Comparison of ENCODE assay signal across 1 cellular context in the genomic region with DNA sequence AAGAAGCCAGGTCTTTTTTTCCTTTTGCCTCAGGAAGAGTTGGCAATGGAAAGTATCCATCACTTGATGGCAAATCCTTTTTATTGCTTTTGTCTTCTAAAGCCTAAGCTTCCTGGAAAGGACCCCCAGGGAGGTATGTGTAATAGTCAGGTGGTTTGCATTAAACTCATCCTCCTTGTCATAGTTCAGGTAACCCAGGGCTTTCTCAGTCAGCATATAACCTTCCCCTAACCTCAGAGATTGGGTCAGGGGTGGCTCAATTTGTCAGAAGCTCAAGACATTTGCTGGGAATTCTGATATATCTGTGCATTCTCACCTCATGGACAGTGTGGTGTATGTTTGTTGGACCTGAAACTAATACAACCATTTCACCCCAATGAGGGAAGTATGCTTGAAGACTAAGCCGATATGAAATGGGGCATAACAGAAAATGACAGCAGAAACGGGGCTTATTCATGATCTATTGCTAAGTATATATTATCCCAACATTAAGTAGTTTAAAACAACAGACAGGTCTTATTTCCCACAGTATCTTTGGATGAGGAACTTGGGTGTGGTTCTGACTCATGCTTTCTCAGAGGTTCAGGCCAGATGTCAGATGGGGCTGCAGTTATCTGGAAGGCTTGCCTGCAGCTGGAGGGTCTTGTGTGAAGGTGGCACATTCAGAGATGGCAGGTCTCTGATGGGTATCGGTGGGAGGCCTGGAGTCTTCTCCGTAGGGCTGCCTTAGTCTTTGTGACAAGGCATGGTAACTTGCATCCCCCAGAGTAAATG.
A peak's percentile ranks its signal among the peaks of the same experiment; 100 is the strongest.
TF ChIP-seq lines count a peak whose summit lies in the region.

No MANE protein-coding gene starts in this region.

TF ChIP-seq in K562, 482 proteins besides CTCF, POLR2A, EP300 and RAD21 (continued from another document and continues in another):
- TF ChIP-seq, protein P1, sequence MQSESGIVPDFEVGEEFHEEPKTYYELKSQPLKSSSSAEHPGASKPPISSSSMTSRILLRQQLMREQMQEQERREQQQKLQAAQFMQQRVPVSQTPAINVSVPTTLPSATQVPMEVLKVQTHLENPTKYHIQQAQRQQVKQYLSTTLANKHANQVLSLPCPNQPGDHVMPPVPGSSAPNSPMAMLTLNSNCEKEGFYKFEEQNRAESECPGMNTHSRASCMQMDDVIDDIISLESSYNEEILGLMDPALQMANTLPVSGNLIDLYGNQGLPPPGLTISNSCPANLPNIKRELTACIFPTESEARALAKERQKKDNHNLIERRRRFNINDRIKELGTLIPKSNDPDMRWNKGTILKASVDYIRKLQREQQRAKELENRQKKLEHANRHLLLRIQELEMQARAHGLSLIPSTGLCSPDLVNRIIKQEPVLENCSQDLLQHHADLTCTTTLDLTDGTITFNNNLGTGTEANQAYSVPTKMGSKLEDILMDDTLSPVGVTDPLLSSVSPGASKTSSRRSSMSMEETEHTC (IDR thresholded peaks at IDR 0.05), result no peak
- TF ChIP-seq, protein P2, sequence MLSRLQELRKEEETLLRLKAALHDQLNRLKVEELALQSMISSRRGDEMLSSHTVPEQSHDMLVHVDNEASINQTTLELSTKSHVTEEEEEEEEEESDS (CRISPR knock-in tag; IDR thresholded peaks at IDR 0.05), result no peak
- no peak for TF ChIP-seq ZNF384 (IDR thresholded peaks at IDR 0.05; ENCODE audit: low read depth, low read length)
- TF ChIP-seq, protein P3, sequence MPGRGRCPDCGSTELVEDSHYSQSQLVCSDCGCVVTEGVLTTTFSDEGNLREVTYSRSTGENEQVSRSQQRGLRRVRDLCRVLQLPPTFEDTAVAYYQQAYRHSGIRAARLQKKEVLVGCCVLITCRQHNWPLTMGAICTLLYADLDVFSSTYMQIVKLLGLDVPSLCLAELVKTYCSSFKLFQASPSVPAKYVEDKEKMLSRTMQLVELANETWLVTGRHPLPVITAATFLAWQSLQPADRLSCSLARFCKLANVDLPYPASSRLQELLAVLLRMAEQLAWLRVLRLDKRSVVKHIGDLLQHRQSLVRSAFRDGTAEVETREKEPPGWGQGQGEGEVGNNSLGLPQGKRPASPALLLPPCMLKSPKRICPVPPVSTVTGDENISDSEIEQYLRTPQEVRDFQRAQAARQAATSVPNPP (IDR thresholded peaks at IDR 0.05; ENCODE audit: borderline replicate concordance, insufficient read depth, insufficient read length), result no peak
- TF ChIP-seq BHLHE40 (IDR thresholded peaks at IDR 0.05; ENCODE audit: low read length), result 0 out of 2 replicates have a peak, but pooled peaks have one; percentile 19
- no peak for TF ChIP-seq NR3C1 (CRISPR knock-in tag; IDR thresholded peaks at IDR 0.05)
- TF ChIP-seq CREB1 (IDR thresholded peaks at IDR 0.05), result no peak
- no peak for TF ChIP-seq CREB1 (CRISPR knock-in tag; IDR thresholded peaks at IDR 0.05)
- TF ChIP-seq STAT5B (CRISPR knock-in tag; IDR thresholded peaks at IDR 0.05), result no peak
- TF ChIP-seq TAL1 (IDR thresholded peaks at IDR 0.05), result peak; percentile 51; the same call in 1 of the 2 replicates
- no peak for TF ChIP-seq CHD1 (IDR thresholded peaks at IDR 0.05; ENCODE audit: low read length)
- no peak for TF ChIP-seq KHSRP (IDR thresholded peaks at IDR 0.05)
- TF ChIP-seq ZNF133 (CRISPR knock-in tag; IDR thresholded peaks at IDR 0.05), result no peak
- TF ChIP-seq SREBF1 (IDR thresholded peaks at IDR 0.05; ENCODE audit: borderline replicate concordance, low read depth, low read length), result no peak
- TF ChIP-seq, protein P4, sequence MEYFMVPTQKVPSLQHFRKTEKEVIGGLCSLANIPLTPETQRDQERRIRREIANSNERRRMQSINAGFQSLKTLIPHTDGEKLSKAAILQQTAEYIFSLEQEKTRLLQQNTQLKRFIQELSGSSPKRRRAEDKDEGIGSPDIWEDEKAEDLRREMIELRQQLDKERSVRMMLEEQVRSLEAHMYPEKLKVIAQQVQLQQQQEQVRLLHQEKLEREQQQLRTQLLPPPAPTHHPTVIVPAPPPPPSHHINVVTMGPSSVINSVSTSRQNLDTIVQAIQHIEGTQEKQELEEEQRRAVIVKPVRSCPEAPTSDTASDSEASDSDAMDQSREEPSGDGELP (CRISPR knock-in tag; IDR thresholded peaks at IDR 0.05; ENCODE audit: borderline replicate concordance), result no peak
- peak; percentile 60; the same call in 1 of the 2 replicates for TF ChIP-seq SMARCA4 (IDR thresholded peaks at IDR 0.05)
- TF ChIP-seq CBFA2T3 (IDR thresholded peaks at IDR 0.05), result peak; percentile 86
- TF ChIP-seq ARID1B (IDR thresholded peaks at IDR 0.05), result peak; percentile 77
- no peak for TF ChIP-seq SRSF3 (IDR thresholded peaks at IDR 0.05; ENCODE audit: insufficient read depth, low read length)
- no peak for TF ChIP-seq SLC30A9 (CRISPR knock-in tag; IDR thresholded peaks at IDR 0.05)
- TF ChIP-seq NFIC (IDR thresholded peaks at IDR 0.05), result 0 out of 2 replicates have a peak, but pooled peaks have one; percentile 10
- no peak for TF ChIP-seq RB1 (IDR thresholded peaks at IDR 0.05; ENCODE audit: low read depth)
- TF ChIP-seq HDAC3 (IDR thresholded peaks at IDR 0.05; ENCODE audit: borderline replicate concordance, partially characterized antibody), result no peak
- TF ChIP-seq TAF7 (tag; IDR thresholded peaks at IDR 0.05), result no peak
- 0 out of 2 replicates have a peak, but pooled peaks have one; percentile 21 for TF ChIP-seq SMARCE1 (IDR thresholded peaks at IDR 0.05)
- no peak for TF ChIP-seq WHSC1 (IDR thresholded peaks at IDR 0.05; ENCODE audit: low read length)
- TF ChIP-seq, protein P5, sequence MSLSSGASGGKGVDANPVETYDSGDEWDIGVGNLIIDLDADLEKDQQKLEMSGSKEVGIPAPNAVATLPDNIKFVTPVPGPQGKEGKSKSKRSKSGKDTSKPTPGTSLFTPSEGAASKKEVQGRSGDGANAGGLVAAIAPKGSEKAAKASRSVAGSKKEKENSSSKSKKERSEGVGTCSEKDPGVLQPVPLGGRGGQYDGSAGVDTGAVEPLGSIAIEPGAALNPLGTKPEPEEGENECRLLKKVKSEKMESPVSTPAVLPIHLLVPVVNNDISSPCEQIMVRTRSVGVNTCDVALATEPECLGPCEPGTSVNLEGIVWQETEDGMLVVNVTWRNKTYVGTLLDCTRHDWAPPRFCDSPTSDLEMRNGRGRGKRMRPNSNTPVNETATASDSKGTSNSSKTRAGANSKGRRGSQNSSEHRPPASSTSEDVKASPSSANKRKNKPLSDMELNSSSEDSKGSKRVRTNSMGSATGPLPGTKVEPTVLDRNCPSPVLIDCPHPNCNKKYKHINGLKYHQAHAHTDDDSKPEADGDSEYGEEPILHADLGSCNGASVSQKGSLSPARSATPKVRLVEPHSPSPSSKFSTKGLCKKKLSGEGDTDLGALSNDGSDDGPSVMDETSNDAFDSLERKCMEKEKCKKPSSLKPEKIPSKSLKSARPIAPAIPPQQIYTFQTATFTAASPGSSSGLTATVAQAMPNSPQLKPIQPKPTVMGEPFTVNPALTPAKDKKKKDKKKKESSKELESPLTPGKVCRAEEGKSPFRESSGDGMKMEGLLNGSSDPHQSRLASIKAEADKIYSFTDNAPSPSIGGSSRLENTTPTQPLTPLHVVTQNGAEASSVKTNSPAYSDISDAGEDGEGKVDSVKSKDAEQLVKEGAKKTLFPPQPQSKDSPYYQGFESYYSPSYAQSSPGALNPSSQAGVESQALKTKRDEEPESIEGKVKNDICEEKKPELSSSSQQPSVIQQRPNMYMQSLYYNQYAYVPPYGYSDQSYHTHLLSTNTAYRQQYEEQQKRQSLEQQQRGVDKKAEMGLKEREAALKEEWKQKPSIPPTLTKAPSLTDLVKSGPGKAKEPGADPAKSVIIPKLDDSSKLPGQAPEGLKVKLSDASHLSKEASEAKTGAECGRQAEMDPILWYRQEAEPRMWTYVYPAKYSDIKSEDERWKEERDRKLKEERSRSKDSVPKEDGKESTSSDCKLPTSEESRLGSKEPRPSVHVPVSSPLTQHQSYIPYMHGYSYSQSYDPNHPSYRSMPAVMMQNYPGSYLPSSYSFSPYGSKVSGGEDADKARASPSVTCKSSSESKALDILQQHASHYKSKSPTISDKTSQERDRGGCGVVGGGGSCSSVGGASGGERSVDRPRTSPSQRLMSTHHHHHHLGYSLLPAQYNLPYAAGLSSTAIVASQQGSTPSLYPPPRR (CRISPR knock-in tag; IDR thresholded peaks at IDR 0.05; ENCODE audit: borderline replicate concordance), result no peak
- TF ChIP-seq, protein P6, sequence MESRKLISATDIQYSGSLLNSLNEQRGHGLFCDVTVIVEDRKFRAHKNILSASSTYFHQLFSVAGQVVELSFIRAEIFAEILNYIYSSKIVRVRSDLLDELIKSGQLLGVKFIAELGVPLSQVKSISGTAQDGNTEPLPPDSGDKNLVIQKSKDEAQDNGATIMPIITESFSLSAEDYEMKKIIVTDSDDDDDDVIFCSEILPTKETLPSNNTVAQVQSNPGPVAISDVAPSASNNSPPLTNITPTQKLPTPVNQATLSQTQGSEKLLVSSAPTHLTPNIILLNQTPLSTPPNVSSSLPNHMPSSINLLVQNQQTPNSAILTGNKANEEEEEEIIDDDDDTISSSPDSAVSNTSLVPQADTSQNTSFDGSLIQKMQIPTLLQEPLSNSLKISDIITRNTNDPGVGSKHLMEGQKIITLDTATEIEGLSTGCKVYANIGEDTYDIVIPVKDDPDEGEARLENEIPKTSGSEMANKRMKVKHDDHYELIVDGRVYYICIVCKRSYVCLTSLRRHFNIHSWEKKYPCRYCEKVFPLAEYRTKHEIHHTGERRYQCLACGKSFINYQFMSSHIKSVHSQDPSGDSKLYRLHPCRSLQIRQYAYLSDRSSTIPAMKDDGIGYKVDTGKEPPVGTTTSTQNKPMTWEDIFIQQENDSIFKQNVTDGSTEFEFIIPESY (CRISPR knock-in tag; IDR thresholded peaks at IDR 0.05), result no peak
- TF ChIP-seq POU5F1 (IDR thresholded peaks at IDR 0.05; ENCODE audit: borderline replicate concordance, low read depth, low read length, partially characterized antibody), result no peak
- peak; percentile 77 for TF ChIP-seq CBFA2T2 (conservative IDR thresholded peaks at IDR 0.05)
- TF ChIP-seq, protein P7, sequence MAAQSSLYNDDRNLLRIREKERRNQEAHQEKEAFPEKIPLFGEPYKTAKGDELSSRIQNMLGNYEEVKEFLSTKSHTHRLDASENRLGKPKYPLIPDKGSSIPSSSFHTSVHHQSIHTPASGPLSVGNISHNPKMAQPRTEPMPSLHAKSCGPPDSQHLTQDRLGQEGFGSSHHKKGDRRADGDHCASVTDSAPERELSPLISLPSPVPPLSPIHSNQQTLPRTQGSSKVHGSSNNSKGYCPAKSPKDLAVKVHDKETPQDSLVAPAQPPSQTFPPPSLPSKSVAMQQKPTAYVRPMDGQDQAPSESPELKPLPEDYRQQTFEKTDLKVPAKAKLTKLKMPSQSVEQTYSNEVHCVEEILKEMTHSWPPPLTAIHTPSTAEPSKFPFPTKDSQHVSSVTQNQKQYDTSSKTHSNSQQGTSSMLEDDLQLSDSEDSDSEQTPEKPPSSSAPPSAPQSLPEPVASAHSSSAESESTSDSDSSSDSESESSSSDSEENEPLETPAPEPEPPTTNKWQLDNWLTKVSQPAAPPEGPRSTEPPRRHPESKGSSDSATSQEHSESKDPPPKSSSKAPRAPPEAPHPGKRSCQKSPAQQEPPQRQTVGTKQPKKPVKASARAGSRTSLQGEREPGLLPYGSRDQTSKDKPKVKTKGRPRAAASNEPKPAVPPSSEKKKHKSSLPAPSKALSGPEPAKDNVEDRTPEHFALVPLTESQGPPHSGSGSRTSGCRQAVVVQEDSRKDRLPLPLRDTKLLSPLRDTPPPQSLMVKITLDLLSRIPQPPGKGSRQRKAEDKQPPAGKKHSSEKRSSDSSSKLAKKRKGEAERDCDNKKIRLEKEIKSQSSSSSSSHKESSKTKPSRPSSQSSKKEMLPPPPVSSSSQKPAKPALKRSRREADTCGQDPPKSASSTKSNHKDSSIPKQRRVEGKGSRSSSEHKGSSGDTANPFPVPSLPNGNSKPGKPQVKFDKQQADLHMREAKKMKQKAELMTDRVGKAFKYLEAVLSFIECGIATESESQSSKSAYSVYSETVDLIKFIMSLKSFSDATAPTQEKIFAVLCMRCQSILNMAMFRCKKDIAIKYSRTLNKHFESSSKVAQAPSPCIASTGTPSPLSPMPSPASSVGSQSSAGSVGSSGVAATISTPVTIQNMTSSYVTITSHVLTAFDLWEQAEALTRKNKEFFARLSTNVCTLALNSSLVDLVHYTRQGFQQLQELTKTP (IDR thresholded peaks at IDR 0.05; ENCODE audit: low read depth in 1 of 2, partially characterized antibody in 2 of 2), result no peak
- TF ChIP-seq DPF2 (IDR thresholded peaks at IDR 0.05), result peak; percentile 70
- peak; percentile 52; the same call in 1 of the 2 replicates for TF ChIP-seq NCOR1 (IDR thresholded peaks at IDR 0.05)
- TF ChIP-seq MTF1 (CRISPR knock-in tag; IDR thresholded peaks at IDR 0.05; ENCODE audit: borderline replicate concordance), result no peak
- no peak for TF ChIP-seq RBM25 (IDR thresholded peaks at IDR 0.05; ENCODE audit: low read depth, low read length, severe bottlenecking)
- TF ChIP-seq NEUROD1 (IDR thresholded peaks at IDR 0.05; ENCODE audit: borderline replicate concordance, low read depth, low read length, partially characterized antibody), result no peak
- no peak for TF ChIP-seq ARID2 (IDR thresholded peaks at IDR 0.05)
- TF ChIP-seq FOXM1 (IDR thresholded peaks at IDR 0.05; ENCODE audit: low read depth), result no peak
- TF ChIP-seq FOXM1 (CRISPR knock-in tag; IDR thresholded peaks at IDR 0.05; ENCODE audit: low read depth), result no peak
- TF ChIP-seq JUND (IDR thresholded peaks at IDR 0.05; ENCODE audit: borderline replicate concordance, low read depth, low read length), result peak; percentile 75
- TF ChIP-seq JUND (tag; IDR thresholded peaks at IDR 0.05; ENCODE audit: borderline replicate concordance, low read depth, low read length), result peak; percentile 80; the same call in 2 of the 3 replicates
- TF ChIP-seq ZNF445 (CRISPR knock-in tag; IDR thresholded peaks at IDR 0.05; ENCODE audit: low read depth), result no peak
- TF ChIP-seq KLF1 (tag; IDR thresholded peaks at IDR 0.05), result peak; percentile 67; the same call in 1 of the 2 replicates
- TF ChIP-seq HDGF (IDR thresholded peaks at IDR 0.05), result no peak
- TF ChIP-seq FOXP1 (CRISPR knock-in tag; IDR thresholded peaks at IDR 0.05), result no peak
- TF ChIP-seq POLR2AphosphoS5 (IDR thresholded peaks at IDR 0.05; ENCODE audit: control insufficient read depth, insufficient read depth, low read depth, low read length), result 0 out of 2 replicates have a peak, but pooled peaks have one; percentile 23
- TF ChIP-seq, protein P8, sequence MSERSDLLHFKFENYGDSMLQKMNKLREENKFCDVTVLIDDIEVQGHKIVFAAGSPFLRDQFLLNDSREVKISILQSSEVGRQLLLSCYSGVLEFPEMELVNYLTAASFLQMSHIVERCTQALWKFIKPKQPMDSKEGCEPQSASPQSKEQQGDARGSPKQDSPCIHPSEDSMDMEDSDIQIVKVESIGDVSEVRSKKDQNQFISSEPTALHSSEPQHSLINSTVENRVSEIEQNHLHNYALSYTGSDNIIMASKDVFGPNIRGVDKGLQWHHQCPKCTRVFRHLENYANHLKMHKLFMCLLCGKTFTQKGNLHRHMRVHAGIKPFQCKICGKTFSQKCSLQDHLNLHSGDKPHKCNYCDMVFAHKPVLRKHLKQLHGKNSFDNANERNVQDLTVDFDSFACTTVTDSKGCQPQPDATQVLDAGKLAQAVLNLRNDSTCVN (CRISPR knock-in tag; IDR thresholded peaks at IDR 0.05), result no peak
- TF ChIP-seq ESRRA (IDR thresholded peaks at IDR 0.05; ENCODE audit: borderline replicate concordance, low read depth), result no peak
- no peak for TF ChIP-seq PYGO2 (tag; IDR thresholded peaks at IDR 0.05)
